9 cellular contexts compared by ENCODE assay signal in genomic region chr4:185811509-185812364, GRCh38. TPM values are rescaled to one million over a fixed set of nuclear protein-coding genes. Genes with fewer than 3 reads are reported as not detected.
A peak's percentile ranks its signal among the peaks of the same experiment; 100 is the strongest.
DNase-seq lines count a peak whose midpoint lies in the region; ATAC-seq and TF ChIP-seq lines count a peak whose summit lies in the region.
"Had no signal": no experiment of that assay in that cellular context is flagged by ENCODE, and none has a peak within 500 bp of the region (broad histone marks: within the 10 kb centered on the region; RNA-seq: fewer than 3 reads in every experiment).

A gene with protein sequence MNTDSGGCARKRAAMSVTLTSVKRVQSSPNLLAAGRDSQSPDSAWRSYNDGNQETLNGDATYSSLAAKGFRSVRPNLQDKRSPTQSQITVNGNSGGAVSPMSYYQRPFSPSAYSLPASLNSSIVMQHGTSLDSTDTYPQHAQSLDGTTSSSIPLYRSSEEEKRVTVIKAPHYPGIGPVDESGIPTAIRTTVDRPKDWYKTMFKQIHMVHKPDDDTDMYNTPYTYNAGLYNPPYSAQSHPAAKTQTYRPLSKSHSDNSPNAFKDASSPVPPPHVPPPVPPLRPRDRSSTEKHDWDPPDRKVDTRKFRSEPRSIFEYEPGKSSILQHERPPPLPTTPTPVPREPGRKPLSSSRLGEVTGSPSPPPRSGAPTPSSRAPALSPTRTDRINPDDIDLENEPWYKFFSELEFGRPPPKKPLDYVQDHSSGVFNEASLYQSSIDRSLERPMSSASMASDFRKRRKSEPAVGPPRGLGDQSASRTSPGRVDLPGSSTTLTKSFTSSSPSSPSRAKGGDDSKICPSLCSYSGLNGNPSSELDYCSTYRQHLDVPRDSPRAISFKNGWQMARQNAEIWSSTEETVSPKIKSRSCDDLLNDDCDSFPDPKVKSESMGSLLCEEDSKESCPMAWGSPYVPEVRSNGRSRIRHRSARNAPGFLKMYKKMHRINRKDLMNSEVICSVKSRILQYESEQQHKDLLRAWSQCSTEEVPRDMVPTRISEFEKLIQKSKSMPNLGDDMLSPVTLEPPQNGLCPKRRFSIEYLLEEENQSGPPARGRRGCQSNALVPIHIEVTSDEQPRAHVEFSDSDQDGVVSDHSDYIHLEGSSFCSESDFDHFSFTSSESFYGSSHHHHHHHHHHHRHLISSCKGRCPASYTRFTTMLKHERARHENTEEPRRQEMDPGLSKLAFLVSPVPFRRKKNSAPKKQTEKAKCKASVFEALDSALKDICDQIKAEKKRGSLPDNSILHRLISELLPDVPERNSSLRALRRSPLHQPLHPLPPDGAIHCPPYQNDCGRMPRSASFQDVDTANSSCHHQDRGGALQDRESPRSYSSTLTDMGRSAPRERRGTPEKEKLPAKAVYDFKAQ (N-terminal part only) (minus strand): TSS chr4:185812194. CDS start chr4:185690571, 121,623 bp downstream.

- no peaks in the 10 kb centered on the region for H3K27me3 ChIP-seq in breast epithelium
- H3K27me3 ChIP-seq in kidney epithelial cell (ENCODE audit: control insufficient read depth, insufficient read depth, low read length): no peaks in the 10 kb centered on the region
- no peaks in the 10 kb centered on the region for H3K27me3 ChIP-seq in stomach

- DNase-seq in NCI-H2107 (lab: John Stamatoyannopoulos, UW) (peak; percentile 71), breast epithelium (ENCODE audit: low spot score in 2 of 2) (peak; percentile 48 to 65), kidney epithelial cell (ENCODE audit: low read depth) (peak; percentile 77), stomach (peak; percentile 74), cortex of kidney (lab: John Stamatoyannopoulos, UW) (no peak)
- DNase-seq in activated CD8-positive, alpha-beta T cell treated with anti-CD3 and anti-CD28 coated beads for 36 hours: no peak

- H3K4me3 ChIP-seq in breast epithelium: peak within 1 kb of the TSS; percentile 18 to 67 (median 53)
- H3K4me3 ChIP-seq in kidney epithelial cell (ENCODE audit: low read depth, low read length): peak within 1 kb of the TSS; percentile 43
- peak within 1 kb of the TSS; percentile 52 to 54 (median 53) for H3K4me3 ChIP-seq in stomach

- no peaks in the 10 kb centered on the region for H3K9me3 Mint-ChIP-seq in activated CD8-positive, alpha-beta T cell treated with anti-CD3 and anti-CD28 coated beads for 36 hours

- H3K9me3 ChIP-seq in breast epithelium (no peaks in the 10 kb centered on the region), stomach (no peaks in the 10 kb centered on the region)

- CTCF ChIA-PET in activated CD8-positive, alpha-beta T cell treated with anti-CD3 and anti-CD28 coated beads for 36 hours (lab: Charles Lee): no interaction called here

- TF ChIP-seq CTCF in breast epithelium (IDR thresholded peaks at IDR 0.05) (no peak), kidney epithelial cell (IDR thresholded peaks at IDR 0.05; ENCODE audit: insufficient read depth, low read length, poor library complexity, severe bottlenecking) (no peak), stomach (IDR thresholded peaks at IDR 0.05) (no peak)
- TF ChIP-seq CTCF in activated CD8-positive, alpha-beta T cell treated with anti-CD3 and anti-CD28 coated beads for 36 hours (IDR thresholded peaks at IDR 0.05): no peak

- no peak within 1 kb of the TSS for H3K4me3 Mint-ChIP-seq in activated CD8-positive, alpha-beta T cell treated with anti-CD3 and anti-CD28 coated beads for 36 hours
- H3K4me3 Mint-ChIP-seq: activated naive CD8-positive, alpha-beta T cell had no signal

- no peaks in the 10 kb centered on the region for H3K4me1 ChIP-seq in breast epithelium
- H3K4me1 ChIP-seq in stomach: peaks cover 4 to 30% (median 14%) of the 10 kb centered on the region in 4 donors

- H3K27ac Mint-ChIP-seq in activated CD8-positive, alpha-beta T cell treated with anti-CD3 and anti-CD28 coated beads for 36 hours: no peak within 1 kb of the TSS
- H3K27ac Mint-ChIP-seq: activated naive CD8-positive, alpha-beta T cell had no signal

- TF ChIP-seq POLR2A in breast epithelium (IDR thresholded peaks at IDR 0.05) (no peak), stomach (IDR thresholded peaks at IDR 0.05) (peak in 2 of 4 donors; percentile 5 to 25)

- ATAC-seq in GM18858 (IDR thresholded peaks at IDR 0.05; ENCODE audit: unreplicated experiment) (peak; percentile 67), HG02884 (IDR thresholded peaks at IDR 0.05; ENCODE audit: unreplicated experiment) (peak; percentile 91)
- ATAC-seq in activated CD8-positive, alpha-beta T cell treated with anti-CD3 and anti-CD28 coated beads for 36 hours: no peak

- TF ChIP-seq EP300 in stomach (IDR thresholded peaks at IDR 0.05): no peak

- POLR2A ChIA-PET in activated CD8-positive, alpha-beta T cell treated with anti-CD3 and anti-CD28 coated beads for 36 hours (lab: Charles Lee): no interaction called here

- WGBS in stomach, 5 donors: 13 to 32% (median 23%) methylated on average over 18 to 20 of the region's 20 CpGs

- no peaks in the 10 kb centered on the region for H3K36me3 Mint-ChIP-seq in activated CD8-positive, alpha-beta T cell treated with anti-CD3 and anti-CD28 coated beads for 36 hours (ENCODE audit: low read depth)
- H3K36me3 Mint-ChIP-seq: activated naive CD8-positive, alpha-beta T cell had no signal

- peaks cover 8% of the 10 kb centered on the region for H3K27me3 Mint-ChIP-seq in activated CD8-positive, alpha-beta T cell treated with anti-CD3 and anti-CD28 coated beads for 36 hours

- H3K27ac ChIP-seq in breast epithelium: peak within 1 kb of the TSS; percentile 74 to 75
- H3K27ac ChIP-seq in stomach: peak within 1 kb of the TSS; percentile 75 to 87 (median 83)

- H3K36me3 ChIP-seq in breast epithelium (no peaks in the 10 kb centered on the region), kidney epithelial cell (ENCODE audit: control insufficient read depth, insufficient read depth, low read length) (no peaks in the 10 kb centered on the region), stomach (no peaks in the 10 kb centered on the region)

- intact Hi-C loops in breast epithelium (cut with DNase I; ENCODE audit: low total_unique reads): no loop called here
- intact Hi-C loops in stomach (cut with DNase I; ENCODE audit: low total_unique reads): no loop called here
- intact Hi-C loops in activated CD8-positive, alpha-beta T cell treated with anti-CD3 and anti-CD28 coated beads for 36 hours (cut with micrococcal nuclease): no loop called here

- H3K4me1 Mint-ChIP-seq in activated CD8-positive, alpha-beta T cell treated with anti-CD3 and anti-CD28 coated beads for 36 hours (ENCODE audit: low read depth): peaks cover 2% of the 10 kb centered on the region

RNA-seq across cellular contexts. Expression of the gene that starts here (rescaled TPM):
- 100 to 1,000 TPM in 2 of 3 donors, 10 to 100 TPM in 1; 21.8 to 132 (median 105) TPM for total RNA-seq in breast epithelium
- 18.8 and 21.4 TPM in 2 replicates for total RNA-seq in kidney epithelial cell
- 100 to 1,000 TPM in 4 of 5 donors, 1 to 10 TPM in 1; 9.0 to 908 (median 235) TPM for total RNA-seq in stomach
- polyA plus RNA-seq in stomach: 10 to 100 TPM; 20.0 to 31.2 (median 23.8) TPM
- total RNA-seq in activated CD8-positive, alpha-beta T cell treated with anti-CD3 and anti-CD28 coated beads for 36 hours: not detected

Comparison
In these comparisons a context has a peak if more than half of its experiments do, and no peak if none do; other contexts are left out.
1. RNA of the gene that starts here (total RNA-seq): 9.0 to 908 TPM in stomach, 21.8 to 132 TPM in breast epithelium and 18.8 to 21.4 TPM in kidney epithelial cell; not detected in activated CD8-positive, alpha-beta T cell treated with anti-CD3 and anti-CD28 coated beads for 36 hours; every median in the first group is over 4 times any median in the second.
2. DNase-seq: peak in NCI-H2107 (single experiment), breast epithelium (2 of 2), kidney epithelial cell (single experiment) and stomach (single experiment); none in activated CD8-positive, alpha-beta T cell treated with anti-CD3 and anti-CD28 coated beads for 36 hours (single experiment) and cortex of kidney (single experiment).
3. Peak in every context shown above with its lines, with median percentiles within 50 percentile points of each other: H3K4me3 ChIP-seq.